Comparison of ENCODE assay signal across 26 cellular contexts in the genomic region with DNA sequence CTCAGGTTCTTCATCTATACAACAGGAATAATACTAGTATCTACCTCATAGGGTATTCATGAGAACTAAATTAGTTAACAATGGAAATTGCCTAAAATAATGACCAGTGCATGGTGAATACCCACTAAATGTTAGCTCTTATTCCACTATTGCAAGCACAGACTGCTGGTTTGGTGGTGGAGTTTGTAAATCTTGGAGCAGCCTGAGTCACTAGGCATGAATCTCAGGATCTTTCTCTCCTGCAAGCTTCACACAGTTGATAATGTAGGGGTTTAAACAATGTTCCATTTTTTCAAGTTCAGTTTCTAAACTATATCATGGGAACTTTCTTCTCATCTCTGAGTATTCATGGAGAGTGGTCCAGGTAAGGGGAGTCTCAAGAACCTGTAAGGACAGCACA.
DNase-seq lines count a peak whose midpoint lies in the region; ATAC-seq and TF ChIP-seq lines count a peak whose summit lies in the region.
"Had no signal": no experiment of that assay in that cellular context is flagged by ENCODE, and none has a peak within 500 bp of the region (broad histone marks: within the 10 kb centered on the region; RNA-seq: fewer than 3 reads in every experiment).

No MANE protein-coding gene starts in this region.

- H4K8ac ChIP-seq in IMR-90 (ENCODE audit: low read depth in 2 of 2, low read length in 2 of 2): no peak overlapping the region

- no peak for TF ChIP-seq POLR2A in IMR-90 (IDR thresholded peaks at IDR 0.05; ENCODE audit: low read depth, low read length)

- peaks cover 0 to 13% (median 3%) of the 10 kb centered on the region in 7 donors for H3K9me3 Mint-ChIP-seq in CD14-positive monocyte

- no peak overlapping the region for H2AFZ ChIP-seq in IMR-90 (replicated peaks; ENCODE audit: low read length, poor library complexity)

- H3K4me3 Mint-ChIP-seq in CD14-positive monocyte: no peak overlapping the region
- H3K4me3 Mint-ChIP-seq: B cell; CD4-positive, alpha-beta memory T cell; CD4-positive, CD25-positive, alpha-beta regulatory T cell; CD8-positive, alpha-beta memory T cell had no signal

- no peak overlapping the region for H4K5ac ChIP-seq in IMR-90 (ENCODE audit: low read depth, low read length)

- H2AK9ac ChIP-seq in IMR-90 (replicated peaks; ENCODE audit: low read depth, low read length, poor library complexity): no peak overlapping the region

- no peak overlapping the region for H3K4me2 ChIP-seq in IMR-90 (ENCODE audit: low read depth, low read length)
- H3K4me2 ChIP-seq: A549; BLaER1 treated with 17β-estradiol and CSF1 and Interleukin-3, amounts not matched to agents 10 nM and 100 nM had no signal

- H3K4me3 ChIP-seq in AG04449 (ENCODE audit: low read depth, low read length): no peak overlapping the region
- H3K4me3 ChIP-seq in IMR-90 (ENCODE audit: insufficient read depth, low read depth, low read length): no peak overlapping the region
- no peak overlapping the region for H3K4me3 ChIP-seq in fibroblast of the aortic adventitia (ENCODE audit: low read depth, low read length)
- H3K4me3 ChIP-seq: A549; BLaER1 treated with 17β-estradiol and CSF1 and Interleukin-3, amounts not matched to agents 10 nM and 100 nM; GM12878 had no signal

- H3K27me3 Mint-ChIP-seq in CD14-positive monocyte (ENCODE audit: low read depth in 3 of 3): peaks cover 0 to 1% (median 0%) of the 10 kb centered on the region in 3 donors
- H3K27me3 Mint-ChIP-seq: B cell; CD4-positive, alpha-beta memory T cell; CD4-positive, CD25-positive, alpha-beta regulatory T cell had no signal

- H4K91ac ChIP-seq in IMR-90 (ENCODE audit: insufficient read depth, low read depth, low read length): no peak overlapping the region

- no peak overlapping the region for H3K56ac ChIP-seq in IMR-90 (ENCODE audit: extremely low read depth, insufficient read depth, low read length)

- H3K27ac ChIP-seq in IMR-90 (ENCODE audit: insufficient read depth, low read length): no peak overlapping the region
- H3K27ac ChIP-seq: 22Rv1; A549; BLaER1 treated with 17β-estradiol and CSF1 and Interleukin-3, amounts not matched to agents 10 nM and 100 nM; C4-2B had no signal

- no peak overlapping the region for H3K18ac ChIP-seq in IMR-90 (ENCODE audit: low read depth, low read length)

- dilution Hi-C loops in IMR-90 (cut with HindIII; ENCODE audit: low sequenced_read_pairs, unreplicated experiment): no loop called here

- no peak overlapping the region for H3K23ac ChIP-seq in IMR-90 (ENCODE audit: low read depth, low read length)

- H3K4me1 ChIP-seq in IMR-90 (ENCODE audit: control insufficient read depth, insufficient read depth, low read length): peaks cover 2% of the 10 kb centered on the region
- H3K4me1 ChIP-seq: A549; BLaER1 treated with 17β-estradiol and CSF1 and Interleukin-3, amounts not matched to agents 10 nM and 100 nM had no signal

- in situ Hi-C loops in IMR-90 (cut with MboI; ENCODE audit: low sequenced_read_pairs): no loop called here

- no peaks in the 10 kb centered on the region for H3K4me1 Mint-ChIP-seq in CD14-positive monocyte
- H3K4me1 Mint-ChIP-seq: B cell; CD4-positive, alpha-beta memory T cell; CD4-positive, CD25-positive, alpha-beta regulatory T cell; CD8-positive, alpha-beta memory T cell had no signal

- TF ChIP-seq RAD21 in IMR-90 (IDR thresholded peaks at IDR 0.05; ENCODE audit: low read length): no peak

- CTCF ChIA-PET in AG04449 (lab: Yijun Ruan, JAX): interaction anchor here (0.9 to 1.2 kb wide), 2 partner anchors 20 to 40 kb away, joined by 3 read pairs; no protein-coding TSS in a partner anchor
- CTCF ChIA-PET in IMR-90 (lab: Yijun Ruan, JAX): interaction anchor here (0.9 kb wide), 1 partner anchor 13 kb away, joined by 3 read pairs; no protein-coding TSS in a partner anchor

- no peaks in the 10 kb centered on the region for H3K9me1 ChIP-seq in IMR-90 (ENCODE audit: insufficient read depth, low read length)

- H2AK5ac ChIP-seq in IMR-90 (ENCODE audit: low read depth, low read length): no peak overlapping the region

- no peak overlapping the region for H2BK5ac ChIP-seq in IMR-90 (ENCODE audit: low read depth, low read length, poor library complexity, severe bottlenecking)

- no peaks in the 10 kb centered on the region for H3K36me3 ChIP-seq in IMR-90 (ENCODE audit: control insufficient read depth, insufficient read depth, low read length)
- H3K36me3 ChIP-seq: BLaER1 treated with 17β-estradiol and CSF1 and Interleukin-3, amounts not matched to agents 10 nM and 100 nM had no signal

- H2BK120ac ChIP-seq in IMR-90 (ENCODE audit: low read depth, low read length): no peak overlapping the region

- no peak overlapping the region for H3K27ac Mint-ChIP-seq in CD14-positive monocyte
- H3K27ac Mint-ChIP-seq: B cell; CD4-positive, alpha-beta memory T cell; CD4-positive, CD25-positive, alpha-beta regulatory T cell; CD8-positive, alpha-beta memory T cell had no signal

- H3K79me1 ChIP-seq in IMR-90 (ENCODE audit: low read depth in 1 of 2, low read length in 2 of 2): no peaks in the 10 kb centered on the region

- no peaks in the 10 kb centered on the region for H3K9me3 ChIP-seq in IMR-90 (ENCODE audit: control insufficient read depth, insufficient read depth, low read length)
- H3K9me3 ChIP-seq: BLaER1 treated with 17β-estradiol and CSF1 and Interleukin-3, amounts not matched to agents 10 nM and 100 nM had no signal

- H3K36me3 Mint-ChIP-seq in CD14-positive monocyte: no peaks in the 10 kb centered on the region
- H3K36me3 Mint-ChIP-seq: CD4-positive, alpha-beta memory T cell; CD4-positive, CD25-positive, alpha-beta regulatory T cell had no signal

- no peak for TF ChIP-seq CTCF in AG04449 (IDR thresholded peaks at IDR 0.05; ENCODE audit: insufficient read depth, low read length, missing control alignments)
- no peak for TF ChIP-seq CTCF in IMR-90 (conservative IDR thresholded peaks at IDR 0.05; ENCODE audit: low read depth, low read length)
- no peak for TF ChIP-seq CTCF in fibroblast of the aortic adventitia (IDR thresholded peaks at IDR 0.05; ENCODE audit: insufficient read depth, low read length)
- TF ChIP-seq CTCF in CD14-positive monocyte (IDR thresholded peaks at IDR 0.05): no peak

- BruUV-seq in IMR-90 (replicated peaks; lab: Mats Ljungman, UMichigan): no TSS peak

- peak; percentile 92 for ATAC-seq in IMR-90 (ENCODE audit: low read depth)
- ATAC-seq: GM12878 had no signal

- H3K27me3 ChIP-seq in IMR-90 (ENCODE audit: control insufficient read depth, insufficient read depth, low read length): no peaks in the 10 kb centered on the region
- H3K27me3 ChIP-seq: BLaER1 treated with 17β-estradiol and CSF1 and Interleukin-3, amounts not matched to agents 10 nM and 100 nM had no signal

- POLR2A ChIA-PET in AG04449 (lab: Yijun Ruan, JAX): no interaction called here
- POLR2A ChIA-PET in IMR-90 (lab: Charles Lee; ENCODE audit: unreplicated experiment): interaction anchor here (0.6 kb wide), 1 partner anchor 84 kb away, joined by 10 read pairs; no protein-coding TSS in a partner anchor

- H3K14ac ChIP-seq in IMR-90 (replicated peaks; ENCODE audit: low read depth, low read length): no peak overlapping the region

- no peak overlapping the region for H3K4ac ChIP-seq in IMR-90 (ENCODE audit: low read depth, low read length)

- H2BK15ac ChIP-seq in IMR-90 (ENCODE audit: low read depth, low read length): no peak overlapping the region

- H3K9ac ChIP-seq in IMR-90 (ENCODE audit: low read depth, low read length): no peak overlapping the region
- H3K9ac ChIP-seq: BLaER1 treated with 17β-estradiol and CSF1 and Interleukin-3, amounts not matched to agents 10 nM and 100 nM had no signal

- H2BK20ac ChIP-seq in IMR-90 (ENCODE audit: low read depth, low read length): no peak overlapping the region

- intact Hi-C loops in IMR-90 (cut with micrococcal nuclease) (no loop called here), CD14-positive monocyte (cut with micrococcal nuclease) (no loop called here)

- DNase-seq in AG04449 (ENCODE audit: low read depth, low spot score) (peak; percentile 26), IMR-90 (peak; percentile 59), fibroblast of the aortic adventitia (ENCODE audit: low read depth) (peak; percentile 14), iris pigment epithelial cell (ENCODE audit: low read depth) (peak; percentile 5), OCI-M1 (lab: John Stamatoyannopoulos, UW) (no peak), CD14-positive monocyte (ENCODE audit: low spot score) (no peak), hippocampal formation (lab: John Stamatoyannopoulos, UW) (no peak), ecto neural progenitor cell (ENCODE audit: low spot score) (no peak)
- DNase-seq: AML-193; CD4-positive, alpha-beta memory T cell; CD4-positive, CD25-positive, alpha-beta regulatory T cell; CD8-positive, alpha-beta memory T cell; COR-L47; DMS 273 treated with DMSO at 0.1 percent for 48 hours; DMS153; DMS53; DMS79; DND-41; EL; GDM1 had no signal

- H4K20me1 ChIP-seq in IMR-90 (ENCODE audit: insufficient read depth, low read length): no peaks in the 10 kb centered on the region
- H4K20me1 ChIP-seq: BLaER1 treated with 17β-estradiol and CSF1 and Interleukin-3, amounts not matched to agents 10 nM and 100 nM had no signal

TF ChIP-seq in IMR-90, 13 proteins besides CTCF, POLR2A, EP300 and RAD21:
- TF ChIP-seq SMC3 (IDR thresholded peaks at IDR 0.05; ENCODE audit: low read depth, low read length) (no peak), FOS (IDR thresholded peaks at IDR 0.05; ENCODE audit: low read depth, low read length) (no peak)
- TF ChIP-seq, protein P1, sequence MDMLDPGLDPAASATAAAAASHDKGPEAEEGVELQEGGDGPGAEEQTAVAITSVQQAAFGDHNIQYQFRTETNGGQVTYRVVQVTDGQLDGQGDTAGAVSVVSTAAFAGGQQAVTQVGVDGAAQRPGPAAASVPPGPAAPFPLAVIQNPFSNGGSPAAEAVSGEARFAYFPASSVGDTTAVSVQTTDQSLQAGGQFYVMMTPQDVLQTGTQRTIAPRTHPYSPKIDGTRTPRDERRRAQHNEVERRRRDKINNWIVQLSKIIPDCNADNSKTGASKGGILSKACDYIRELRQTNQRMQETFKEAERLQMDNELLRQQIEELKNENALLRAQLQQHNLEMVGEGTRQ (IDR thresholded peaks at IDR 0.05; ENCODE audit: low read depth, low read length): no peak

Comparison
In these comparisons a context has a peak if more than half of its experiments do, and no peak if none do; other contexts are left out.
1. DNase-seq: peak in AG04449 (single experiment), IMR-90 (single experiment), fibroblast of the aortic adventitia (single experiment) and iris pigment epithelial cell (single experiment); none in OCI-M1 (single experiment), CD14-positive monocyte (single experiment), hippocampal formation (0 of 2) and ecto neural progenitor cell (single experiment).